ENCODE assay signal across 1 cellular context in the genomic region with DNA sequence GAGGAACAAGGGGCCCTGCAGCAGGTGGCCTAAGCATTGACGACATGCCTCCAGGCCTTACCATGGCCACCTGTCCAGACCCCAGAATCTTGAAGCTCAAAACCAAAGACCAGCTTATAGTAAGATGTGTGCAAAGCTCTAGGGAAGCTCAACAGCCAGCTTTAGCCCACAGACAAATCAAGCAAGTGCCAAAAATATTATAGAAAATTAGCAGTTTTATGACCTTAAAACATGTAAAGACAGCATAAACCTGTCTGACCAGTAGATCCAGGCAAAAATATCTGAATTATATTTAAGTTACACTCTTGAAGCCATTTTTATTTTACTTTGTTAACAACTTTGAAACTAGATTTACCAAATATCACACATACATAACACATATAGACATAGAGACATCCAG.
TF ChIP-seq lines count a peak whose summit lies in the region.

No MANE protein-coding gene starts in this region.

TF ChIP-seq in IMR-90, 13 proteins besides CTCF, POLR2A, EP300 and RAD21:
- no peak for TF ChIP-seq RCOR1 (IDR thresholded peaks at IDR 0.05; ENCODE audit: insufficient replicate concordance, low read length)
- no peak for TF ChIP-seq CEBPB (IDR thresholded peaks at IDR 0.05; ENCODE audit: low read depth, low read length)
- no peak for TF ChIP-seq SMC3 (IDR thresholded peaks at IDR 0.05; ENCODE audit: low read depth, low read length)
- no peak for TF ChIP-seq CHD1 (IDR thresholded peaks at IDR 0.05; ENCODE audit: low read depth, low read length)
- TF ChIP-seq, protein P1, sequence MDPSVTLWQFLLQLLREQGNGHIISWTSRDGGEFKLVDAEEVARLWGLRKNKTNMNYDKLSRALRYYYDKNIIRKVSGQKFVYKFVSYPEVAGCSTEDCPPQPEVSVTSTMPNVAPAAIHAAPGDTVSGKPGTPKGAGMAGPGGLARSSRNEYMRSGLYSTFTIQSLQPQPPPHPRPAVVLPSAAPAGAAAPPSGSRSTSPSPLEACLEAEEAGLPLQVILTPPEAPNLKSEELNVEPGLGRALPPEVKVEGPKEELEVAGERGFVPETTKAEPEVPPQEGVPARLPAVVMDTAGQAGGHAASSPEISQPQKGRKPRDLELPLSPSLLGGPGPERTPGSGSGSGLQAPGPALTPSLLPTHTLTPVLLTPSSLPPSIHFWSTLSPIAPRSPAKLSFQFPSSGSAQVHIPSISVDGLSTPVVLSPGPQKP (IDR thresholded peaks at IDR 0.05; ENCODE audit: borderline replicate concordance, low read depth, low read length), result no peak
- TF ChIP-seq BHLHE40 (IDR thresholded peaks at IDR 0.05; ENCODE audit: low read depth, low read length), result no peak
- TF ChIP-seq, protein P2, sequence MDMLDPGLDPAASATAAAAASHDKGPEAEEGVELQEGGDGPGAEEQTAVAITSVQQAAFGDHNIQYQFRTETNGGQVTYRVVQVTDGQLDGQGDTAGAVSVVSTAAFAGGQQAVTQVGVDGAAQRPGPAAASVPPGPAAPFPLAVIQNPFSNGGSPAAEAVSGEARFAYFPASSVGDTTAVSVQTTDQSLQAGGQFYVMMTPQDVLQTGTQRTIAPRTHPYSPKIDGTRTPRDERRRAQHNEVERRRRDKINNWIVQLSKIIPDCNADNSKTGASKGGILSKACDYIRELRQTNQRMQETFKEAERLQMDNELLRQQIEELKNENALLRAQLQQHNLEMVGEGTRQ (IDR thresholded peaks at IDR 0.05; ENCODE audit: low read depth, low read length), result no peak
- no peak for TF ChIP-seq RFX5 (IDR thresholded peaks at IDR 0.05; ENCODE audit: low read depth, low read length)
- no peak for TF ChIP-seq MXI1 (IDR thresholded peaks at IDR 0.05; ENCODE audit: borderline replicate concordance, low read depth, low read length)
- no peak for TF ChIP-seq MAZ (IDR thresholded peaks at IDR 0.05; ENCODE audit: borderline replicate concordance, low read depth, low read length)
